2 cellular contexts compared by ENCODE assay signal in genomic region chr4:45770958-45771357, GRCh38.
A peak's percentile ranks its signal among the peaks of the same experiment; 100 is the strongest.
TF ChIP-seq lines count a peak whose summit lies in the region.

No MANE protein-coding gene starts in this region.

TF ChIP-seq in HepG2, 621 proteins besides CTCF, POLR2A, EP300 and RAD21:
- TF ChIP-seq NFIC (IDR thresholded peaks at IDR 0.05; ENCODE audit: low read length) (no peak), MAFF (IDR thresholded peaks at IDR 0.05; ENCODE audit: low read depth, low read length) (peak; percentile 54), MAFK (conservative IDR thresholded peaks at IDR 0.05 in 1 of 2, IDR thresholded peaks at IDR 0.05 in 1 of 2; ENCODE audit: low read length in 2 of 2) (peak; percentile 66 to 77), ONECUT2 (CRISPR knock-in tag; IDR thresholded peaks at IDR 0.05) (no peak)

TF ChIP-seq in WTC11, 78 proteins besides CTCF, POLR2A, EP300 and RAD21:
- no peak for TF ChIP-seq E2F4 (CRISPR knock-in tag; IDR thresholded peaks at IDR 0.05; ENCODE audit: borderline replicate concordance, low read depth)
- TF ChIP-seq NR2C2 (CRISPR knock-in tag; IDR thresholded peaks at IDR 0.05) = no peak
- TF ChIP-seq ELF4 (CRISPR knock-in tag; IDR thresholded peaks at IDR 0.05; ENCODE audit: low read depth) = no peak
- TF ChIP-seq TP53 (CRISPR knock-in tag; IDR thresholded peaks at IDR 0.05) = no peak
- TF ChIP-seq JUN (CRISPR knock-in tag; IDR thresholded peaks at IDR 0.05) = no peak
- TF ChIP-seq ZNF121 (CRISPR knock-in tag; IDR thresholded peaks at IDR 0.05) = no peak
- no peak for TF ChIP-seq ZNF396 (CRISPR knock-in tag; IDR thresholded peaks at IDR 0.05; ENCODE audit: borderline replicate concordance)
- TF ChIP-seq MAX (CRISPR knock-in tag; IDR thresholded peaks at IDR 0.05) = no peak
- no peak for TF ChIP-seq NR3C1 (CRISPR knock-in tag; conservative IDR thresholded peaks at IDR 0.05; ENCODE audit: low read depth)
